25 cellular contexts compared by ENCODE assay signal in genomic region chr22:37986371-37986770, GRCh38. TPM values are rescaled to one million over a fixed set of nuclear protein-coding genes. Genes with fewer than 3 reads are reported as not detected.
DNase-seq lines count a peak whose midpoint lies in the region; ATAC-seq and TF ChIP-seq lines count a peak whose summit lies in the region.
"Had no signal": no experiment of that assay in that cellular context is flagged by ENCODE, and none has a peak within 500 bp of the region (broad histone marks: within the 10 kb centered on the region; RNA-seq: fewer than 3 reads in every experiment).

No MANE protein-coding gene starts in this region.

- peaks cover 57% of the 10 kb centered on the region for H3K4me1 ChIP-seq in BLaER1
- peaks cover 6% of the 10 kb centered on the region for H3K4me1 ChIP-seq in endodermal cell (ENCODE audit: control insufficient read depth, insufficient read depth, low read length)
- no peaks in the 10 kb centered on the region for H3K4me1 ChIP-seq in osteoblast (ENCODE audit: insufficient read depth, low read length)
- H3K4me1 ChIP-seq: SJCRH30 had no signal

- H4K20me1 ChIP-seq in BLaER1 (no peaks in the 10 kb centered on the region), osteoblast (ENCODE audit: insufficient read depth, low read length) (peaks cover 5% of the 10 kb centered on the region)

- 84% methylated on average over 4 of the region's 7 CpGs; no CpG with 5 or more reads in 1 of the 2 experiments for WGBS in endodermal cell (ENCODE audit: insufficient coverage in 1 of 2, insufficient read length in 1 of 2), 2 experiments

- ATAC-seq in HG03108 (IDR thresholded peaks at IDR 0.05; ENCODE audit: unreplicated experiment) (no peak), GM21423 (IDR thresholded peaks at IDR 0.05; ENCODE audit: unreplicated experiment) (no peak)
- ATAC-seq: HepG2, K562 had no signal

- DNase-seq in endodermal cell, result peak; percentile 49
- peak; percentile 76 for DNase-seq in osteoblast (ENCODE audit: insufficient read length, low spot score, missing footprints)
- no peak for DNase-seq in NCI-H2171 (lab: John Stamatoyannopoulos, UW)
- DNase-seq in NCI-H69 (lab: John Stamatoyannopoulos, UW), result no peak
- DNase-seq: EL, GF-D8, MM.1S, NCI-H1092, NCI-H146, NCI-H2029, NCI-H345, NCI-H524, NCI-H82, Peyer's patch, SJCRH30 had no signal

- H3K27me3 ChIP-seq in BLaER1, result no peaks in the 10 kb centered on the region
- H3K27me3 ChIP-seq in endodermal cell (ENCODE audit: control insufficient read depth, insufficient read depth, low read length, poor library complexity, severe bottlenecking), result no peaks in the 10 kb centered on the region
- H3K27me3 ChIP-seq in osteoblast (ENCODE audit: insufficient read depth, low read length), result no peaks in the 10 kb centered on the region
- H3K27me3 ChIP-seq: Peyer's patch, SJCRH30 had no signal

- H3K4me3 Mint-ChIP-seq in endodermal cell, result no peak overlapping the region

- no peak overlapping the region for H2AFZ ChIP-seq in osteoblast (ENCODE audit: low read length)

- peaks cover 6% of the 10 kb centered on the region for H3K27me3 Mint-ChIP-seq in endodermal cell (ENCODE audit: insufficient read depth)

- TF ChIP-seq CTCF in endodermal cell (conservative IDR thresholded peaks at IDR 0.05) (no peak), osteoblast (IDR thresholded peaks at IDR 0.05; ENCODE audit: extremely low read depth, low read depth, low read length) (no peak)

- H3K9ac ChIP-seq in BLaER1, result 0 out of 2 replicates have a peak overlapping the region, but pooled peaks have one; percentile 29
- no peak overlapping the region for H3K9ac ChIP-seq in endodermal cell (ENCODE audit: extremely low read depth, low read length, poor library complexity, severe bottlenecking)

- peaks cover 16% of the 10 kb centered on the region for H3K36me3 ChIP-seq in BLaER1
- no peaks in the 10 kb centered on the region for H3K36me3 ChIP-seq in endodermal cell (ENCODE audit: control insufficient read depth, insufficient read depth, low read length)
- H3K36me3 ChIP-seq in osteoblast (ENCODE audit: insufficient read depth, low read length), result no peaks in the 10 kb centered on the region
- H3K36me3 ChIP-seq: Peyer's patch, SJCRH30 had no signal

- H3K79me2 ChIP-seq in osteoblast (ENCODE audit: insufficient read depth, low read length), result no peaks in the 10 kb centered on the region

- peaks cover 9% of the 10 kb centered on the region; the same call in 1 of the 2 replicates for H3K9me3 ChIP-seq in BLaER1
- H3K9me3 ChIP-seq in endodermal cell (ENCODE audit: control insufficient read depth, low read length), result no peaks in the 10 kb centered on the region
- H3K9me3 ChIP-seq in osteoblast (ENCODE audit: low read depth, low read length), result no peaks in the 10 kb centered on the region
- H3K9me3 ChIP-seq: Peyer's patch, SJCRH30 had no signal

- peaks cover 26% of the 10 kb centered on the region for H3K4me1 Mint-ChIP-seq in endodermal cell

- no peaks in the 10 kb centered on the region for H3K9me3 Mint-ChIP-seq in endodermal cell

- no peak overlapping the region for H3K27ac Mint-ChIP-seq in endodermal cell

- H3K4me3 ChIP-seq in BLaER1 (no peak overlapping the region), endodermal cell (ENCODE audit: low read length) (no peak overlapping the region), osteoblast (ENCODE audit: insufficient read depth, low read length) (no peak overlapping the region)
- H3K4me3 ChIP-seq: K562, Peyer's patch, SJCRH30 had no signal

- H3K4me2 ChIP-seq in BLaER1 (peak overlapping the region; percentile 67), osteoblast (ENCODE audit: insufficient read depth, low read length) (no peak overlapping the region)

- H3K36me3 Mint-ChIP-seq in endodermal cell (ENCODE audit: low read depth), result peaks cover 8% of the 10 kb centered on the region

- peak overlapping the region; percentile 70 for H3K27ac ChIP-seq in BLaER1
- H3K27ac ChIP-seq in angular gyrus (ENCODE audit: low read depth, low read length), result peak overlapping the region; percentile 98
- H3K27ac ChIP-seq in endodermal cell (ENCODE audit: low read depth, low read length), result no peak overlapping the region
- H3K27ac ChIP-seq in osteoblast (ENCODE audit: low read depth, low read length), result no peak overlapping the region
- H3K27ac ChIP-seq: HL-60, Peyer's patch, SJCRH30 had no signal

RNA-seq across cellular contexts. Expression of gene SOX10, which starts 2.0 kb away (rescaled TPM):
- total RNA-seq in endodermal cell (10 to 100 TPM; 11.2 to 13.4 TPM), osteoblast (not detected in 2 replicates)
- polyA plus RNA-seq in endodermal cell (2013, experiment 1 of 2), result 45.9 TPM
- polyA plus RNA-seq in endodermal cell (2013, experiment 2 of 2), result 42.6 TPM
- total RNA-seq: A172, HepG2, HT-29, K562, LHCN-M2, SJCRH30 had no signal
- polyA plus RNA-seq: HepG2, K562 had no signal

RNA-seq across cellular contexts. Expression of gene POLR2F, which starts 32.9 kb away (rescaled TPM):
- 100 to 1,000 TPM in 1 of 2 donors, 10 to 100 TPM in 1; 98.0 to 105 TPM for total RNA-seq in endodermal cell
- polyA plus RNA-seq in endodermal cell (2013, experiment 1 of 2), result 122 TPM
- polyA plus RNA-seq in endodermal cell (2013, experiment 2 of 2), result 100 TPM
- total RNA-seq in osteoblast, result 14.8 and 18.6 TPM in 2 replicates

RNA-seq across cellular contexts. Expression of gene C22orf23, which starts 33.0 kb away (rescaled TPM):
- under 1 TPM; 0.29 to 0.44 TPM for total RNA-seq in endodermal cell
- 1.4 TPM for polyA plus RNA-seq in endodermal cell (2013, experiment 1 of 2)
- 1.1 TPM for polyA plus RNA-seq in endodermal cell (2013, experiment 2 of 2)
- 0.29 and 0.72 TPM in 2 replicates for total RNA-seq in osteoblast
- total RNA-seq: HT-29, SJCRH30 had no signal

Comparison
In these comparisons a context has a peak if more than half of its experiments do, and no peak if none do; other contexts are left out.
1. H3K27ac ChIP-seq: peak in BLaER1 (single experiment) and angular gyrus (single experiment); none in endodermal cell (single experiment) and osteoblast (single experiment).
2. DNase-seq: peak in endodermal cell (single experiment) and osteoblast (single experiment); none in NCI-H2171 (single experiment) and NCI-H69 (single experiment).
3. RNA of gene SOX10, which starts 2.0 kb away (total RNA-seq): 11.2 to 13.4 TPM in endodermal cell; not detected in osteoblast; every median in the first group is over 10 times any median in the second.